12 cellular contexts compared by ENCODE assay signal in the genomic region with DNA sequence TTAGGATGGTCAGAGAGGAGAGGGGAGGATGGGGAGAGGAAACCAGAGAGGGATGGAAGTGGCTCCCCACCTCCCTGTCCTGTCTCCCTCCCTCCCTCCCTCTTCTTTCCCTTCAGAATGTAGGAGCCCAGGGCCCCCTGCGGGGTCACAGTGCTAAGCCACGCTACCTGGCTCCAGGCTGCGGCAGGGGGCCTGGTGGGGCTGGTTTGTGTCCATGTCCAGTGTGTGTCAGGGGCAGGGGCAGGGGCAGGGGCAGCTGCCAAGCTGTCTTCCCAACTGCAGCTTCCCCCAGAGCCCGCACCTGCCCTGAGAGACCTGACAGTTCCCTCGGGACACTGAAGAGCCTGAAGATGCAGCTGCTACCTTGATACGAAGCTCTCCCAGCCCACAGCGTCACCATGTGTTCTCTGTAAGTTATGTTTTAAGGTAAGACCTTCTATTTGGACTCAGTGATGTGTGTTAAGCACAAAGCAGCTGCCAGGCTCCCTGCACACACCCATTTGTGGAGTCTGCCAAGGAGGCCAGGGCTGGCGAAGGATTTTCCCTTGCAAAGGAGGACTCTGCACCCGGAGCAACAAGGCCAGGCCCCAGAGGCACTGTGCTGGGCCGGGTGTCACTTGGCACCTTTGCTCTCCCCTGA.
DNase-seq lines count a peak whose midpoint lies in the region; ATAC-seq, FAIRE-seq and TF ChIP-seq lines count a peak whose summit lies in the region.
"Had no signal": no experiment of that assay in that cellular context is flagged by ENCODE, and none has a peak within 500 bp of the region (broad histone marks: within the 10 kb centered on the region; RNA-seq: fewer than 3 reads in every experiment).

No MANE protein-coding gene starts in this region.

- H3K4me1 Mint-ChIP-seq in activated naive CD4-positive, alpha-beta T cell treated with anti-CD3 and anti-CD28 coated beads, Interleukin-2, amount 10 ng/mL, durations not matched to agents 7 days and 5 days, result peaks cover 13% of the 10 kb centered on the region
- peaks cover 0 to 1% of the 10 kb centered on the region in 2 donors for H3K4me1 Mint-ChIP-seq in effector memory CD8-positive, alpha-beta T cell (ENCODE audit: low read depth in 2 of 2)
- H3K4me1 Mint-ChIP-seq: nephron had no signal

- no peak overlapping the region for H3K27ac Mint-ChIP-seq in activated naive CD4-positive, alpha-beta T cell treated with anti-CD3 and anti-CD28 coated beads, Interleukin-2, amount 10 ng/mL, durations not matched to agents 7 days and 5 days
- no peak overlapping the region for H3K27ac Mint-ChIP-seq in effector memory CD8-positive, alpha-beta T cell
- H3K27ac Mint-ChIP-seq: nephron; stimulated activated effector memory CD8-positive, alpha-beta T cell treated with anti-CD3 and anti-CD28 coated beads, Interleukin-12 subunit alpha, Interleukin-12 subunit beta, amount 100 ng/mL, for 72 hours had no signal

- peak; percentile 31 to 64 (median 38) for TF ChIP-seq CTCF in keratinocyte (optimal IDR thresholded peaks at IDR 0.05 in 1 of 3, IDR thresholded peaks at IDR 0.05 in 1 of 3, conservative IDR thresholded peaks at IDR 0.05 in 1 of 3; ENCODE audit: extremely low read depth in 1 of 3, insufficient read depth in 2 of 3, low read length in 3 of 3)

- ATAC-seq in effector memory CD8-positive, alpha-beta T cell (replicated peaks), result no peak
- ATAC-seq: stimulated activated effector memory CD8-positive, alpha-beta T cell treated with anti-CD3 and anti-CD28 coated beads, Interleukin-12 subunit alpha, Interleukin-12 subunit beta, amount 100 ng/mL, for 72 hours had no signal

- no peak overlapping the region for H2AFZ ChIP-seq in keratinocyte (ENCODE audit: control insufficient read depth, low read length)

- H3K9me3 Mint-ChIP-seq in activated naive CD4-positive, alpha-beta T cell treated with anti-CD3 and anti-CD28 coated beads, Interleukin-2, amount 10 ng/mL, durations not matched to agents 7 days and 5 days, result no peaks in the 10 kb centered on the region
- H3K9me3 Mint-ChIP-seq in effector memory CD8-positive, alpha-beta T cell, result no peaks in the 10 kb centered on the region
- H3K9me3 Mint-ChIP-seq: nephron; stimulated activated effector memory CD8-positive, alpha-beta T cell treated with anti-CD3 and anti-CD28 coated beads, Interleukin-12 subunit alpha, Interleukin-12 subunit beta, amount 100 ng/mL, for 72 hours had no signal

- CTCF ChIA-PET in activated naive CD4-positive, alpha-beta T cell treated with anti-CD3 and anti-CD28 coated beads, Interleukin-2, amount 10 ng/mL, durations not matched to agents 7 days and 5 days (lab: Charles Lee), result interaction anchor here (1.2 to 1.5 kb wide), 2 partner anchors 360 to 362 kb away, joined by 3 read pairs; no protein-coding TSS in a partner anchor

- no peak overlapping the region for H3K4me3 Mint-ChIP-seq in activated naive CD4-positive, alpha-beta T cell treated with anti-CD3 and anti-CD28 coated beads, Interleukin-2, amount 10 ng/mL, durations not matched to agents 7 days and 5 days
- no peak overlapping the region for H3K4me3 Mint-ChIP-seq in effector memory CD8-positive, alpha-beta T cell
- H3K4me3 Mint-ChIP-seq: nephron; stimulated activated effector memory CD8-positive, alpha-beta T cell treated with anti-CD3 and anti-CD28 coated beads, Interleukin-12 subunit alpha, Interleukin-12 subunit beta, amount 100 ng/mL, for 72 hours had no signal

- FAIRE-seq in keratinocyte (lab: Jason Lieb, UNC), result peak; percentile 17
- FAIRE-seq: GM12891 had no signal

- no peaks in the 10 kb centered on the region for H4K20me1 ChIP-seq in keratinocyte (ENCODE audit: control insufficient read depth, extremely low read depth, insufficient read depth, low read length)

- peak; percentile 45 for DNase-seq in Caki2 (ENCODE audit: low read depth)
- peak; percentile 73 for DNase-seq in NAMALWA (ENCODE audit: low spot score)
- peak; percentile 96 for DNase-seq in NCI-H69 (lab: John Stamatoyannopoulos, UW)
- DNase-seq in keratinocyte (ENCODE audit: low read depth, low spot score), result no peak
- no peak for DNase-seq in activated naive CD4-positive, alpha-beta T cell treated with anti-CD3 and anti-CD28 coated beads, Interleukin-2, amount 10 ng/mL, durations not matched to agents 7 days and 5 days
- no peak for DNase-seq in effector memory CD8-positive, alpha-beta T cell
- DNase-seq in dermis blood vessel endothelial cell, result no peak
- no peak for DNase-seq in activated naive CD4-positive, alpha-beta T cell treated with Interleukin-2 at 50 U/mL for 16 hours
- DNase-seq: AML-193 had no signal

- no peak overlapping the region for H3K27ac ChIP-seq in keratinocyte (ENCODE audit: control insufficient read depth, insufficient read depth, low read length)

- no peak overlapping the region for H3K4me2 ChIP-seq in keratinocyte (ENCODE audit: control insufficient read depth, extremely low read depth, insufficient read depth, low read depth, low read length)

- peaks cover 28% of the 10 kb centered on the region for H3K27me3 Mint-ChIP-seq in activated naive CD4-positive, alpha-beta T cell treated with anti-CD3 and anti-CD28 coated beads, Interleukin-2, amount 10 ng/mL, durations not matched to agents 7 days and 5 days
- peaks cover 0 to 6% of the 10 kb centered on the region in 2 donors for H3K27me3 Mint-ChIP-seq in effector memory CD8-positive, alpha-beta T cell

- no peaks in the 10 kb centered on the region for H3K9me3 ChIP-seq in keratinocyte (ENCODE audit: control insufficient read depth, low read depth, low read length)

- no peaks in the 10 kb centered on the region for H3K79me2 ChIP-seq in keratinocyte (ENCODE audit: control insufficient read depth, insufficient read depth, low read length)

- H3K27me3 ChIP-seq in keratinocyte (ENCODE audit: control insufficient read depth, extremely low read depth, insufficient read depth, low read length), result no peaks in the 10 kb centered on the region

- no peaks in the 10 kb centered on the region for H3K36me3 Mint-ChIP-seq in activated naive CD4-positive, alpha-beta T cell treated with anti-CD3 and anti-CD28 coated beads, Interleukin-2, amount 10 ng/mL, durations not matched to agents 7 days and 5 days
- no peaks in the 10 kb centered on the region for H3K36me3 Mint-ChIP-seq in effector memory CD8-positive, alpha-beta T cell (ENCODE audit: insufficient read depth)
- H3K36me3 Mint-ChIP-seq: stimulated activated effector memory CD8-positive, alpha-beta T cell treated with anti-CD3 and anti-CD28 coated beads, Interleukin-12 subunit alpha, Interleukin-12 subunit beta, amount 100 ng/mL, for 72 hours had no signal

- no peaks in the 10 kb centered on the region for H3K36me3 ChIP-seq in keratinocyte (ENCODE audit: control insufficient read depth in 2 of 2, extremely low read depth in 1 of 2, insufficient read depth in 2 of 2, low read length in 2 of 2)

- H3K4me1 ChIP-seq in keratinocyte (ENCODE audit: control insufficient read depth, extremely low read depth, insufficient read depth, low read length), result peaks cover 6% of the 10 kb centered on the region

- H3K4me3 ChIP-seq in keratinocyte (ENCODE audit: control insufficient read depth in 2 of 3, extremely low read depth in 1 of 3, insufficient read depth in 2 of 3, low read depth in 1 of 3, low read length in 3 of 3), result no peak overlapping the region

- H3K9ac ChIP-seq in keratinocyte (ENCODE audit: control insufficient read depth, extremely low read depth, insufficient read depth, low read length), result no peak overlapping the region

- in situ Hi-C loops in Caki2 (cut with HindIII; ENCODE audit: low pct_unique_long_range_greater_than_20kb, low sequenced_read_pairs), result no loop called here

- no peaks in the 10 kb centered on the region for H3K9me1 ChIP-seq in keratinocyte (ENCODE audit: control insufficient read depth, extremely low read depth, insufficient read depth, low read length)

- dilution Hi-C loops in keratinocyte (cut with MboI; ENCODE audit: extremely low pct_ligation_motif_present, low sequenced_read_pairs), result no loop called here

Comparison
In these comparisons a context has a peak if more than half of its experiments do, and no peak if none do; other contexts are left out.
1. DNase-seq: peak in Caki2 (single experiment), NAMALWA (single experiment) and NCI-H69 (single experiment); none in keratinocyte (single experiment), activated naive CD4-positive, alpha-beta T cell treated with anti-CD3 and anti-CD28 coated beads, Interleukin-2, amount 10 ng/mL, durations not matched to agents 7 days and 5 days (single experiment), effector memory CD8-positive, alpha-beta T cell (0 of 3), dermis blood vessel endothelial cell (single experiment) and activated naive CD4-positive, alpha-beta T cell treated with Interleukin-2 at 50 U/mL for 16 hours (single experiment).